Comparison of ENCODE assay signal across 12 cellular contexts in genomic region chr3:30098656-30099454, GRCh38.
DNase-seq lines count a peak whose midpoint lies in the region; FAIRE-seq and TF ChIP-seq lines count a peak whose summit lies in the region.
"Had no signal": no experiment of that assay in that cellular context is flagged by ENCODE, and none has a peak within 500 bp of the region (broad histone marks: within the 10 kb centered on the region; RNA-seq: fewer than 3 reads in every experiment).

No MANE protein-coding gene starts in this region.

- CTCF ChIA-PET in activated naive CD4-positive, alpha-beta T cell treated with anti-CD3 and anti-CD28 coated beads for 36 hours (lab: Charles Lee) = interaction anchor here (0.6 to 0.7 kb wide), 2 partner anchors 100 to 1284 kb away, joined by 4 to 5 read pairs; no protein-coding TSS in a partner anchor
- CTCF ChIA-PET in RWPE1 (lab: Yijun Ruan, JAX) = no interaction called here

- no peak overlapping the region for H3K27ac Mint-ChIP-seq in activated naive CD4-positive, alpha-beta T cell treated with anti-CD3 and anti-CD28 coated beads for 36 hours

- no peak overlapping the region for H3K27ac ChIP-seq in RWPE1
- H3K27ac ChIP-seq: ascending aorta had no signal

- no peak overlapping the region for H3K4me3 Mint-ChIP-seq in activated naive CD4-positive, alpha-beta T cell treated with anti-CD3 and anti-CD28 coated beads for 36 hours

- intact Hi-C loops in activated naive CD4-positive, alpha-beta T cell treated with anti-CD3 and anti-CD28 coated beads for 36 hours (cut with micrococcal nuclease) = no loop called here

- peak; percentile 15 for DNase-seq in activated naive CD4-positive, alpha-beta T cell treated with anti-CD3 and anti-CD28 coated beads for 36 hours
- no peak for DNase-seq in activated naive CD4-positive, alpha-beta T cell treated with Interleukin-2 at 50 U/mL for 16 hours
- peak; percentile 81 for DNase-seq in iris pigment epithelial cell (ENCODE audit: low read depth)
- peak; percentile 29 for DNase-seq in urothelium cell line (ENCODE audit: low spot score)
- DNase-seq in GM19238 (ENCODE audit: insufficient read length, low spot score) = no peak
- DNase-seq in RWPE1 (ENCODE audit: low spot score) = no peak
- no peak for DNase-seq in germinal center (ENCODE audit: low spot score)
- DNase-seq: kidney, NCI-H2029, stomach had no signal

- H3K27me3 Mint-ChIP-seq in activated naive CD4-positive, alpha-beta T cell treated with anti-CD3 and anti-CD28 coated beads for 36 hours (ENCODE audit: low read depth) = no peaks in the 10 kb centered on the region

- TF ChIP-seq CTCF in RWPE1 (conservative IDR thresholded peaks at IDR 0.05; ENCODE audit: low read depth) = no peak

- H3K4me1 Mint-ChIP-seq in activated naive CD4-positive, alpha-beta T cell treated with anti-CD3 and anti-CD28 coated beads for 36 hours (ENCODE audit: low read depth) = peaks cover 9% of the 10 kb centered on the region

- POLR2A ChIA-PET in RWPE1 (lab: Yijun Ruan, JAX; ENCODE audit: low non-redundant PET) = no interaction called here

- peaks cover 9% of the 10 kb centered on the region for H3K9me3 Mint-ChIP-seq in activated naive CD4-positive, alpha-beta T cell treated with anti-CD3 and anti-CD28 coated beads for 36 hours

- FAIRE-seq in TTC549 (lab: Jason Lieb, UNC) (peak; percentile 98), urothelium cell line (lab: Jason Lieb, UNC) (no peak)
- FAIRE-seq: kidney had no signal

- no peaks in the 10 kb centered on the region for H3K36me3 Mint-ChIP-seq in activated naive CD4-positive, alpha-beta T cell treated with anti-CD3 and anti-CD28 coated beads for 36 hours (ENCODE audit: low read depth)

Comparison
In these comparisons a context has a peak if more than half of its experiments do, and no peak if none do; other contexts are left out.
1. DNase-seq: peak in activated naive CD4-positive, alpha-beta T cell treated with anti-CD3 and anti-CD28 coated beads for 36 hours (single experiment), iris pigment epithelial cell (single experiment) and urothelium cell line (single experiment); none in activated naive CD4-positive, alpha-beta T cell treated with Interleukin-2 at 50 U/mL for 16 hours (single experiment), GM19238 (single experiment), RWPE1 (single experiment) and germinal center (single experiment).